ENCODE assay signal across 28 cellular contexts in the genomic region with DNA sequence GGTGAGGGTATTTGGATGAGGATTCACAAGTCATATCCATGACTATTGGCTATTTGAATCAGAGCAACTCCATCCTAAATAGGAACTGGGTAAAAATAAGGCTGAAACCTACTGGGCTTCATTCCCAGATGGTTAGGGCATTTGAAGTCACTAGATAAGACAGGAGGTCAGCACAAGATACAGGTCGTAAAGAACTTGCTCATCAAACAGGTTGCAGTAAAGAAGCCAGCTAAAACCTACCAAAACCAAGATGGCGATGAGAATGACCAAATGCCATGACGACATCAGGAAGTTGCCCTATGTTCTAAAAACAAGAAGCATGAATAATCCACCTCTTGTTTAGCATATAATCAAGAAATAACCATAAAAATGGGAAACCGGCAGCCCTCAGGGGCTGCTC.
"Had no signal": no experiment of that assay in that cellular context is flagged by ENCODE, and none has a peak within 500 bp of the region (broad histone marks: within the 10 kb centered on the region; RNA-seq: fewer than 3 reads in every experiment).

No MANE protein-coding gene starts in this region.

- H3K27me3 ChIP-seq: colonic mucosa, dorsolateral prefrontal cortex, esophagus muscularis mucosa, esophagus squamous epithelium, foreskin keratinocyte, gastrocnemius medialis, gastroesophageal sphincter, heart right ventricle had no signal

- H3K4me3 ChIP-seq: colonic mucosa, coronary artery, dorsolateral prefrontal cortex, esophagus muscularis mucosa, esophagus squamous epithelium, gastrocnemius medialis, gastroesophageal sphincter, heart left ventricle, heart right ventricle had no signal

- H3K4me1 ChIP-seq: colonic mucosa, esophagus muscularis mucosa, esophagus squamous epithelium, foreskin keratinocyte, gastrocnemius medialis, gastroesophageal sphincter, heart left ventricle, heart right ventricle had no signal

- H3K27ac ChIP-seq: colonic mucosa, coronary artery, dorsolateral prefrontal cortex, epithelial cell of prostate, esophagus muscularis mucosa, esophagus squamous epithelium, foreskin keratinocyte, gastrocnemius medialis, gastroesophageal sphincter, heart left ventricle, heart right ventricle had no signal

- ATAC-seq: effector memory CD8-positive, alpha-beta T cell; esophagus mucosa; foreskin keratinocyte; gastrocnemius medialis; gastroesophageal sphincter; heart left ventricle; heart right ventricle had no signal

- H3K9me3 ChIP-seq: colonic mucosa, esophagus muscularis mucosa, esophagus squamous epithelium, gastrocnemius medialis, gastroesophageal sphincter, heart left ventricle, heart right ventricle had no signal

- FAIRE-seq: colon, endometrium, endothelial cell of umbilical vein, frontal cortex had no signal

- DNase-seq: colonic mucosa; cortex of kidney; dermis blood vessel endothelial cell; dorsolateral prefrontal cortex; effector CD4-positive, alpha-beta T cell; effector CD8-positive, alpha-beta T cell; effector memory CD4-positive, alpha-beta T cell; effector memory CD8-positive, alpha-beta T cell; endodermal cell; erythroblast; esophagus squamous epithelium; foreskin fibroblast; foreskin keratinocyte; foreskin melanocyte; gastrocnemius medialis; glutamatergic neuron; head of caudate nucleus; heart left ventricle; heart right ventricle had no signal

- H3K36me3 ChIP-seq: colonic mucosa, esophagus muscularis mucosa, esophagus squamous epithelium, gastrocnemius medialis, gastroesophageal sphincter, heart left ventricle, heart right ventricle had no signal
